In genomic region chr1:22451702-22452400, GRCh38 we compare ENCODE assay signal across 1 cellular context.
TF ChIP-seq lines count a peak whose summit lies in the region.

A gene with protein sequence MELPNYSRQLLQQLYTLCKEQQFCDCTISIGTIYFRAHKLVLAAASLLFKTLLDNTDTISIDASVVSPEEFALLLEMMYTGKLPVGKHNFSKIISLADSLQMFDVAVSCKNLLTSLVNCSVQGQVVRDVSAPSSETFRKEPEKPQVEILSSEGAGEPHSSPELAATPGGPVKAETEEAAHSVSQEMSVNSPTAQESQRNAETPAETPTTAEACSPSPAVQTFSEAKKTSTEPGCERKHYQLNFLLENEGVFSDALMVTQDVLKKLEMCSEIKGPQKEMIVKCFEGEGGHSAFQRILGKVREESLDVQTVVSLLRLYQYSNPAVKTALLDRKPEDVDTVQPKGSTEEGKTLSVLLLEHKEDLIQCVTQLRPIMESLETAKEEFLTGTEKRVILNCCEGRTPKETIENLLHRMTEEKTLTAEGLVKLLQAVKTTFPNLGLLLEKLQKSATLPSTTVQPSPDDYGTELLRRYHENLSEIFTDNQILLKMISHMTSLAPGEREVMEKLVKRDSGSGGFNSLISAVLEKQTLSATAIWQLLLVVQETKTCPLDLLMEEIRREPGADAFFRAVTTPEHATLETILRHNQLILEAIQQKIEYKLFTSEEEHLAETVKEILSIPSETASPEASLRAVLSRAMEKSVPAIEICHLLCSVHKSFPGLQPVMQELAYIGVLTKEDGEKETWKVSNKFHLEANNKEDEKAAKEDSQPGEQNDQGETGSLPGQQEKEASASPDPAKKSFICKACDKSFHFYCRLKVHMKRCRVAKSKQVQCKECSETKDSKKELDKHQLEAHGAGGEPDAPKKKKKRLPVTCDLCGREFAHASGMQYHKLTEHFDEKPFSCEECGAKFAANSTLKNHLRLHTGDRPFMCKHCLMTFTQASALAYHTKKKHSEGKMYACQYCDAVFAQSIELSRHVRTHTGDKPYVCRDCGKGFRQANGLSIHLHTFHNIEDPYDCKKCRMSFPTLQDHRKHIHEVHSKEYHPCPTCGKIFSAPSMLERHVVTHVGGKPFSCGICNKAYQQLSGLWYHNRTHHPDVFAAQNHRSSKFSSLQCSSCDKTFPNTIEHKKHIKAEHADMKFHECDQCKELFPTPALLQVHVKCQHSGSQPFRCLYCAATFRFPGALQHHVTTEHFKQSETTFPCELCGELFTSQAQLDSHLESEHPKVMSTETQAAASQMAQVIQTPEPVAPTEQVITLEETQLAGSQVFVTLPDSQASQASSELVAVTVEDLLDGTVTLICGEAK (plus strand): TSS chr1:22451851. CDS start chr1:22489949, 38,098 bp downstream.

TF ChIP-seq in K562, 482 proteins besides CTCF, POLR2A, EP300 and RAD21 (continued from another document and continues in another):
- TF ChIP-seq MBD1 (CRISPR knock-in tag; IDR thresholded peaks at IDR 0.05) (no peak), CREM (IDR thresholded peaks at IDR 0.05; ENCODE audit: low read depth) (peak; percentile 95), KDM5B (IDR thresholded peaks at IDR 0.05; ENCODE audit: insufficient replicate concordance, low read depth, low read length) (peak; percentile 50), XRCC5 (IDR thresholded peaks at IDR 0.05; ENCODE audit: low read depth, low read length) (peak; percentile 97), ZNF699 (CRISPR knock-in tag; IDR thresholded peaks at IDR 0.05; ENCODE audit: insufficient replicate concordance) (no peak), NBN (IDR thresholded peaks at IDR 0.05; ENCODE audit: low read depth) (0 out of 2 replicates have a peak, but pooled peaks have one; percentile 14), ZNF197 (CRISPR knock-in tag; IDR thresholded peaks at IDR 0.05; ENCODE audit: low read depth) (peak; percentile 74; the same call in 1 of the 2 replicates), PRPF4 (IDR thresholded peaks at IDR 0.05; ENCODE audit: insufficient read depth, low read depth, low read length, poor library complexity, severe bottlenecking) (peak; percentile 83), SIX5 (IDR thresholded peaks at IDR 0.05; ENCODE audit: borderline replicate concordance in 1 of 2, insufficient read depth in 1 of 2, low read depth in 1 of 2, low read length in 2 of 2) (peak; percentile 55 to 65; a peak in 3 of 4 replicates), SUPT5H (IDR thresholded peaks at IDR 0.05) (peak; percentile 52), ERF (CRISPR knock-in tag; IDR thresholded peaks at IDR 0.05) (0 out of 2 replicates have a peak, but pooled peaks have one; percentile 19), CBFB (CRISPR knock-in tag; IDR thresholded peaks at IDR 0.05) (peak; percentile 85; the same call in 1 of the 2 replicates), SRSF1 (IDR thresholded peaks at IDR 0.05; ENCODE audit: low read depth, low read length) (no peak), CCAR2 (IDR thresholded peaks at IDR 0.05; ENCODE audit: low read depth, low read length) (no peak), ZFP1 (CRISPR knock-in tag; IDR thresholded peaks at IDR 0.05) (no peak), YY1 (IDR thresholded peaks at IDR 0.05; ENCODE audit: borderline replicate concordance in 1 of 3, control insufficient read depth in 1 of 3, extremely low read depth in 1 of 3, insufficient read depth in 3 of 3, insufficient read length in 1 of 3, insufficient replicate concordance in 2 of 3, low read depth in 1 of 3, low read length in 2 of 3) (peak; percentile 95 to 100 (median 99)), ZBTB7A (IDR thresholded peaks at IDR 0.05; ENCODE audit: borderline replicate concordance, control insufficient read depth, low read depth, low read length) (peak; percentile 73; the same call in 1 of the 2 replicates), PPARD (CRISPR knock-in tag; IDR thresholded peaks at IDR 0.05) (no peak), PML (IDR thresholded peaks at IDR 0.05; ENCODE audit: low read length) (peak; percentile 58; the same call in 1 of the 2 replicates), BRD4 (IDR thresholded peaks at IDR 0.05) (0 out of 2 replicates have a peak, but pooled peaks have one; percentile 48), MYC (IDR thresholded peaks at IDR 0.05; ENCODE audit: low read depth, low read length) (peak; percentile 93), MYC (CRISPR knock-in tag; IDR thresholded peaks at IDR 0.05; ENCODE audit: borderline replicate concordance, low read depth) (peak; percentile 76; the same call in 1 of the 2 replicates), ZNF740 (CRISPR knock-in tag; IDR thresholded peaks at IDR 0.05) (peak; percentile 67; the same call in 1 of the 2 replicates), ZNF740 (tag; IDR thresholded peaks at IDR 0.05) (no peak), ARID4B (CRISPR knock-in tag; IDR thresholded peaks at IDR 0.05) (peak; percentile 73), NFYB (IDR thresholded peaks at IDR 0.05; ENCODE audit: extremely low read depth, insufficient read length) (peak; percentile 89), MCM3 (IDR thresholded peaks at IDR 0.05) (no peak), SMAD3 (CRISPR knock-in tag; conservative IDR thresholded peaks at IDR 0.05) (no peak; the same call in 1 of the 2 replicates), CSDE1 (IDR thresholded peaks at IDR 0.05) (peak in 1 of 2 experiments; percentile 75; a peak in 2 of 4 replicates), L3MBTL2 (IDR thresholded peaks at IDR 0.05) (no peak; the same call in 1 of the 2 replicates), ESRRB (CRISPR knock-in tag; IDR thresholded peaks at IDR 0.05; ENCODE audit: borderline replicate concordance) (no peak), POLR2H (tag; IDR thresholded peaks at IDR 0.05; ENCODE audit: low read depth) (no peak), YBX1 (IDR thresholded peaks at IDR 0.05) (no peak), ZNF696 (CRISPR knock-in tag; conservative IDR thresholded peaks at IDR 0.05) (no peak), JUND (IDR thresholded peaks at IDR 0.05; ENCODE audit: borderline replicate concordance, low read depth, low read length) (peak; percentile 77), JUND (tag; IDR thresholded peaks at IDR 0.05; ENCODE audit: borderline replicate concordance, low read depth, low read length) (no peak; the same call in 2 of the 3 replicates), KLF1 (tag; IDR thresholded peaks at IDR 0.05) (peak; percentile 46), ZC3H4 (CRISPR knock-in tag; IDR thresholded peaks at IDR 0.05; ENCODE audit: borderline replicate concordance) (no peak), KAT2B (IDR thresholded peaks at IDR 0.05; ENCODE audit: low read depth, low read length) (no peak), PCBP2 (IDR thresholded peaks at IDR 0.05; ENCODE audit: low read depth, low read length, poor library complexity, severe bottlenecking) (no peak), ZNF57 (CRISPR knock-in tag; IDR thresholded peaks at IDR 0.05) (no peak), RUNX1 (IDR thresholded peaks at IDR 0.05; ENCODE audit: low read depth) (no peak), CHD1 (IDR thresholded peaks at IDR 0.05; ENCODE audit: low read length) (peak; percentile 83), GTF2A2 (tag; IDR thresholded peaks at IDR 0.05) (0 out of 2 replicates have a peak, but pooled peaks have one; percentile 26), NCOA6 (IDR thresholded peaks at IDR 0.05) (peak; percentile 88), GABPB1 (CRISPR knock-in tag; IDR thresholded peaks at IDR 0.05) (peak; percentile 81), TCF7L2 (IDR thresholded peaks at IDR 0.05; ENCODE audit: low read depth, low read length) (0 out of 2 replicates have a peak, but pooled peaks have one; percentile 44), HIVEP1 (CRISPR knock-in tag; IDR thresholded peaks at IDR 0.05) (0 out of 2 replicates have a peak, but pooled peaks have one; percentile 20), NFE2 (IDR thresholded peaks at IDR 0.05; ENCODE audit: low read depth) (0 out of 2 replicates have a peak, but pooled peaks have one; percentile 10), ZNF668 (CRISPR knock-in tag; IDR thresholded peaks at IDR 0.05) (no peak), CCNT2 (IDR thresholded peaks at IDR 0.05; ENCODE audit: borderline replicate concordance, extremely low read depth, insufficient read length, low read depth, low read length) (peak; percentile 95), IFI16 (CRISPR knock-in tag; IDR thresholded peaks at IDR 0.05) (no peak)
- TF ChIP-seq, protein P1, sequence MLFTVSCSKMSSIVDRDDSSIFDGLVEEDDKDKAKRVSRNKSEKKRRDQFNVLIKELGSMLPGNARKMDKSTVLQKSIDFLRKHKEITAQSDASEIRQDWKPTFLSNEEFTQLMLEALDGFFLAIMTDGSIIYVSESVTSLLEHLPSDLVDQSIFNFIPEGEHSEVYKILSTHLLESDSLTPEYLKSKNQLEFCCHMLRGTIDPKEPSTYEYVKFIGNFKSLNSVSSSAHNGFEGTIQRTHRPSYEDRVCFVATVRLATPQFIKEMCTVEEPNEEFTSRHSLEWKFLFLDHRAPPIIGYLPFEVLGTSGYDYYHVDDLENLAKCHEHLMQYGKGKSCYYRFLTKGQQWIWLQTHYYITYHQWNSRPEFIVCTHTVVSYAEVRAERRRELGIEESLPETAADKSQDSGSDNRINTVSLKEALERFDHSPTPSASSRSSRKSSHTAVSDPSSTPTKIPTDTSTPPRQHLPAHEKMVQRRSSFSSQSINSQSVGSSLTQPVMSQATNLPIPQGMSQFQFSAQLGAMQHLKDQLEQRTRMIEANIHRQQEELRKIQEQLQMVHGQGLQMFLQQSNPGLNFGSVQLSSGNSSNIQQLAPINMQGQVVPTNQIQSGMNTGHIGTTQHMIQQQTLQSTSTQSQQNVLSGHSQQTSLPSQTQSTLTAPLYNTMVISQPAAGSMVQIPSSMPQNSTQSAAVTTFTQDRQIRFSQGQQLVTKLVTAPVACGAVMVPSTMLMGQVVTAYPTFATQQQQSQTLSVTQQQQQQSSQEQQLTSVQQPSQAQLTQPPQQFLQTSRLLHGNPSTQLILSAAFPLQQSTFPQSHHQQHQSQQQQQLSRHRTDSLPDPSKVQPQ (CRISPR knock-in tag; IDR thresholded peaks at IDR 0.05; ENCODE audit: borderline replicate concordance), result no peak; the same call in 1 of the 2 replicates
- TF ChIP-seq, protein P2, sequence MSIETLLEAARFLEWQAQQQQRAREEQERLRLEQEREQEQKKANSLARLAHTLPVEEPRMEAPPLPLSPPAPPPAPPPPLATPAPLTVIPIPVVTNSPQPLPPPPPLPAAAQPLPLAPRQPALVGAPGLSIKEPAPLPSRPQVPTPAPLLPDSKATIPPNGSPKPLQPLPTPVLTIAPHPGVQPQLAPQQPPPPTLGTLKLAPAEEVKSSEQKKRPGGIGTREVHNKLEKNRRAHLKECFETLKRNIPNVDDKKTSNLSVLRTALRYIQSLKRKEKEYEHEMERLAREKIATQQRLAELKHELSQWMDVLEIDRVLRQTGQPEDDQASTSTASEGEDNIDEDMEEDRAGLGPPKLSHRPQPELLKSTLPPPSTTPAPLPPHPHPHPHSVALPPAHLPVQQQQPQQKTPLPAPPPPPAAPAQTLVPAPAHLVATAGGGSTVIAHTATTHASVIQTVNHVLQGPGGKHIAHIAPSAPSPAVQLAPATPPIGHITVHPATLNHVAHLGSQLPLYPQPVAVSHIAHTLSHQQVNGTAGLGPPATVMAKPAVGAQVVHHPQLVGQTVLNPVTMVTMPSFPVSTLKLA (conservative IDR thresholded peaks at IDR 0.05), result peak; percentile 98
